In the genomic region with DNA sequence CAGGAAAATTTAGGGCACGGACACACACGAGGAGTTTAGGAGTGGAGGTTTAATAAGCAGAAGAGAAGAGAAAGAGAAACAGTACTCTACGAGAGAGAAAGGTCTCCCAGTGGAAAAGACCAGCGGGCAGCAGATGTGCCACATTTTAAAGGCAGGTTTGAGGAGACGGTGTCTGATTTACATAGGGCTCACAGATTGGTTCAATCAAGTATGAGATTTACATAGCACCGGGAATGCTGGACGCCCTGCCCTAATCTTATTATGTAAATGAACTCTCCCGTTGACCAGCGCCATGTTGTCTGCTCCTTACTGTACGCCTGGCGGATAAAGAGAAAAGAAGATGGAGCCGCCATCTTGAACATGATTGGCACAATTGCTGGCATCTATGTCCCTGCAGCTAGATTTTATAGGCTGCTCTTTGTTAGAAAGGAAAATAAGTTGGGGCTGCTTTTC, we compare ENCODE assay signal across 14 cellular contexts. TPM values are rescaled to one million over a fixed set of nuclear protein-coding genes. Genes with fewer than 3 reads are reported as not detected.
DNase-seq lines count a peak whose midpoint lies in the region; ATAC-seq, FAIRE-seq and TF ChIP-seq lines count a peak whose summit lies in the region.
"Had no signal": no experiment of that assay in that cellular context is flagged by ENCODE, and none has a peak within 500 bp of the region (broad histone marks: within the 10 kb centered on the region; RNA-seq: fewer than 3 reads in every experiment).

No MANE protein-coding gene starts in this region.

- H3K36me3 ChIP-seq in thyroid gland, result no peaks in the 10 kb centered on the region

- H3K4me1 ChIP-seq in right cardiac atrium (ENCODE audit: control insufficient read depth, insufficient read depth, low read length) (peaks cover 19% of the 10 kb centered on the region), thyroid gland (peaks cover 33 to 43% of the 10 kb centered on the region in 2 donors)

- TF ChIP-seq POLR2A in thyroid gland (IDR thresholded peaks at IDR 0.05), result peak in 1 of 2 donors; percentile 62

- H3K27me3 ChIP-seq in right cardiac atrium (ENCODE audit: control insufficient read depth, insufficient read depth) (no peaks in the 10 kb centered on the region), thyroid gland (no peaks in the 10 kb centered on the region)

- H3K27ac ChIP-seq in right cardiac atrium (ENCODE audit: low read length), result peak overlapping the region; percentile 33
- H3K27ac ChIP-seq in thyroid gland, result peak overlapping the region; percentile 89 to 96 (median 91)

- WGBS in right cardiac atrium, result 61% methylated on average over 12 of the region's 12 CpGs
- WGBS in thyroid gland, 2 donors, result 53 to 55% methylated on average over 12 of the region's 12 CpGs

- intact Hi-C loops in right cardiac atrium (cut with DNase I), result loop anchor here in 1 of 4 donors (5.0 kb wide), 1 partner anchor 44 kb away; no protein-coding TSS in a partner anchor
- intact Hi-C loops in thyroid gland (cut with DNase I), result no loop called here

- no peak for TF ChIP-seq CTCF in thyroid gland (IDR thresholded peaks at IDR 0.05)

- ATAC-seq in right cardiac atrium, result peak; percentile 22 to 47
- ATAC-seq in GM21526 (IDR thresholded peaks at IDR 0.05; ENCODE audit: low FRiP score, unreplicated experiment), result no peak
- ATAC-seq: HCT116 had no signal

- H3K9me3 ChIP-seq in right cardiac atrium (ENCODE audit: control insufficient read depth, low read length) (no peaks in the 10 kb centered on the region), thyroid gland (no peaks in the 10 kb centered on the region)

- H3K4me3 ChIP-seq in right cardiac atrium (ENCODE audit: low read length) (no peak overlapping the region), thyroid gland (replicated peaks in 1 of 3) (no peak overlapping the region)

- FAIRE-seq in HTR-8/SVneo (lab: Jason Lieb, UNC), result no peak
- FAIRE-seq: A204.1, G401.6, RCC 7860 had no signal

- DNase-seq in NCI-H748 (lab: John Stamatoyannopoulos, UW; ENCODE audit: unreplicated experiment), result peak; percentile 58
- no peak for DNase-seq in NCI-H748 treated with DMSO at 0.1 percent for 48 hours (lab: John Stamatoyannopoulos, UW)
- peak; percentile 99 for DNase-seq in SK-N-DZ (ENCODE audit: low spot score)
- DNase-seq in right cardiac atrium, result peak in 1 of 3 donors; percentile 65
- peak; percentile 63 to 65 for DNase-seq in thyroid gland
- no peak for DNase-seq in HTR-8/SVneo (ENCODE audit: insufficient read length, low spot score)
- no peak for DNase-seq in stimulated activated CD4-positive, alpha-beta T cell treated with anti-CD3 and anti-CD28 coated beads, Interleukin-4, amount 100 ng/mL, for 1 hour
- DNase-seq: activated B cell treated with CpG ODN at 0.5 μM for 24 hours; central memory CD4-positive, alpha-beta T cell had no signal

RNA-seq across cellular contexts. Expression of gene NFKBIA, which starts 17.9 kb away (rescaled TPM):
- 39.1 and 52.8 TPM in 2 replicates for polyA plus RNA-seq in SK-N-DZ (2014; cell fraction: cytosol; rRNA removed)
- 109 and 143 TPM in 2 replicates for polyA plus RNA-seq in SK-N-DZ (2014; cell fraction: nucleus; rRNA removed)
- total RNA-seq in right cardiac atrium (100 to 1,000 TPM in 3 of 4 donors, 10 to 100 TPM in 1; 74.0 to 125 (median 103) TPM), thyroid gland (100 to 1,000 TPM; 200 to 434 (median 356) TPM)
- polyA plus RNA-seq in right cardiac atrium, result 81.2 TPM

Comparison
In these comparisons a context has a peak if more than half of its experiments do, and no peak if none do; other contexts are left out.
1. DNase-seq: peak in NCI-H748 (single experiment), SK-N-DZ (single experiment) and thyroid gland (2 of 2); none in NCI-H748 treated with DMSO at 0.1 percent for 48 hours (single experiment), HTR-8/SVneo (single experiment) and stimulated activated CD4-positive, alpha-beta T cell treated with anti-CD3 and anti-CD28 coated beads, Interleukin-4, amount 100 ng/mL, for 1 hour (single experiment).